ENCODE assay signal across 8 cellular contexts in the genomic region with DNA sequence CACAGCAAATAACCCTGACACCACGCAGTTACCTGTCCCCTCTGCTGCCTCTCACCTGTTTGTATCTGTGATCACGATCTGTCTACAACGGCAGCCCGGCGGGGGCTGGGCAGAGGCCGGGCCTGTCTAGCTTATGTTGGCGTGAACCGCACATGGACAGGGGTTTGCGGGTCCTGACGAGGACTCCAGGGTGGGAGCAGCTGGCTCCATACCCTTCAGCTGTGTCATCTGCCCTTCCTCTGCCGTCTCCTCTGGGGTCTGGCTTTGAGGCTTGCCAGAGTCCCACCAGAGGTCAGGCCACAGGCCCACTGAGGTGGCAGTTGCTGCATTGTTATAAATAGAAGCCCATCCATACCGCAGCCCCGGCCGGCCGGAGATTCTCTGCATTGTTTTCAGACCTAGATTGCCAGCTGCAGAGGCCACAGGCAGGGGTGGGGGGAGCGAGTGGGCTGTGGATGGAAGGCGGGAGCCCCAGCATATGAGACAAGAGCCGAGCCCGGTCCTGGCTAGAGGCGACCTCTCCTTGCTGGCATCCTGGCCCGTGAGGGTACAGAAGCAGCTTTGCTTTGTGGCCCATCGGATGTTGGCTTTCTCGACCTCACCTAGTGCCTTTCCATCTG. TPM values are rescaled to one million over a fixed set of nuclear protein-coding genes. Genes with fewer than 3 reads are reported as not detected.
DNase-seq lines count a peak whose midpoint lies in the region; TF ChIP-seq lines count a peak whose summit lies in the region.

No MANE protein-coding gene starts in this region.

- 75% methylated on average over 23 of the region's 23 CpGs for WGBS in ectodermal cell, 2 experiments

- no peaks in the 10 kb centered on the region for H3K79me2 ChIP-seq in MM.1S (ENCODE audit: low read length)

- H3K4me2 ChIP-seq in MM.1S (ENCODE audit: low read depth, low read length), result peak overlapping the region; percentile 77

- H3K27me3 Mint-ChIP-seq in MCF 10A (ENCODE audit: insufficient read depth, unreplicated experiment) (no peaks in the 10 kb centered on the region), nephron progenitor cell (ENCODE audit: low read depth, poor library complexity) (peaks cover 4% of the 10 kb centered on the region)

- no peak for TF ChIP-seq POLR2A in breast epithelium (IDR thresholded peaks at IDR 0.05)

- peak overlapping the region; percentile 67 for H3K9ac ChIP-seq in MM.1S (ENCODE audit: low read length)

- H3K9me2 ChIP-seq in MM.1S (replicated peaks; ENCODE audit: insufficient read depth, low read length), result no peaks in the 10 kb centered on the region

- H3K9me3 Mint-ChIP-seq in MCF 10A (ENCODE audit: unreplicated experiment) (no peaks in the 10 kb centered on the region), nephron progenitor cell (peaks cover 16% of the 10 kb centered on the region)

- H3K36me3 Mint-ChIP-seq in MCF 10A (ENCODE audit: insufficient read depth, unreplicated experiment) (peaks cover 6% of the 10 kb centered on the region), nephron progenitor cell (ENCODE audit: low read depth) (peaks cover 21% of the 10 kb centered on the region)

- TF ChIP-seq CTCF in breast epithelium (IDR thresholded peaks at IDR 0.05) (no peak), MCF 10A (IDR thresholded peaks at IDR 0.05; ENCODE audit: unreplicated experiment) (no peak), MM.1S (IDR thresholded peaks at IDR 0.05; ENCODE audit: low read length) (no peak), nephron progenitor cell (IDR thresholded peaks at IDR 0.05) (no peak), GM13977 (IDR thresholded peaks at IDR 0.05; ENCODE audit: extremely low read depth, insufficient read depth, missing control alignments) (no peak)

- H2AFZ ChIP-seq in MM.1S (ENCODE audit: low read length), result peak overlapping the region; percentile 40

- in situ Hi-C loops in GM13977 (cut with MboI; ENCODE audit: low pct_unique_long_range_greater_than_20kb, low sequenced_read_pairs, unreplicated experiment), result no loop called here

- H3K4me1 ChIP-seq in breast epithelium (peaks cover 0 to 4% of the 10 kb centered on the region in 2 donors), MM.1S (ENCODE audit: low read length) (peaks cover 25% of the 10 kb centered on the region), ectodermal cell (ENCODE audit: control insufficient read depth, insufficient read depth, low read length) (peaks cover 21% of the 10 kb centered on the region)

- intact Hi-C loops in breast epithelium (cut with DNase I; ENCODE audit: low total_unique reads) (no loop called here), MCF 10A (cut with micrococcal nuclease) (no loop called here)

- peak overlapping the region; percentile 29 to 52 for H3K27ac ChIP-seq in breast epithelium
- peak overlapping the region; percentile 91 for H3K27ac ChIP-seq in MM.1S (ENCODE audit: low read length)
- peak overlapping the region; percentile 60 for H3K27ac ChIP-seq in ectodermal cell (ENCODE audit: insufficient read depth, low read depth, low read length, poor library complexity, severe bottlenecking)

- peak overlapping the region in 2 of 3 donors; percentile 20 to 45 for H3K4me3 ChIP-seq in breast epithelium
- H3K4me3 ChIP-seq in MM.1S (ENCODE audit: low read length), result no peak overlapping the region
- no peak overlapping the region for H3K4me3 ChIP-seq in ectodermal cell (ENCODE audit: insufficient read depth, low read depth, low read length)

- H3K27ac Mint-ChIP-seq in MCF 10A (ENCODE audit: low read depth, unreplicated experiment), result no peak overlapping the region
- H3K27ac Mint-ChIP-seq in nephron progenitor cell, result peak overlapping the region; percentile 82

- no peaks in the 10 kb centered on the region for H4K20me1 ChIP-seq in MM.1S (ENCODE audit: insufficient read depth, low read length)

- no peaks in the 10 kb centered on the region for H3K27me3 ChIP-seq in breast epithelium
- no peaks in the 10 kb centered on the region for H3K27me3 ChIP-seq in MM.1S (replicated peaks; ENCODE audit: insufficient read depth, low read length)
- no peaks in the 10 kb centered on the region for H3K27me3 ChIP-seq in ectodermal cell (ENCODE audit: control insufficient read depth, insufficient read depth, low read length, poor library complexity, severe bottlenecking)

- H3K4me1 Mint-ChIP-seq in MCF 10A (ENCODE audit: insufficient read depth, unreplicated experiment) (no peaks in the 10 kb centered on the region), nephron progenitor cell (peaks cover 29% of the 10 kb centered on the region)

- BruUV-seq in MCF 10A (replicated peaks; lab: Mats Ljungman, UMichigan), result no TSS peak

- H3F3A ChIP-seq in MM.1S (ENCODE audit: insufficient read depth, low read length), result peaks cover 12% of the 10 kb centered on the region

- H3K4me3 Mint-ChIP-seq in MCF 10A (ENCODE audit: unreplicated experiment), result no peak overlapping the region
- no peak overlapping the region for H3K4me3 Mint-ChIP-seq in nephron progenitor cell

- no peaks in the 10 kb centered on the region for H3K9me3 ChIP-seq in breast epithelium
- no peaks in the 10 kb centered on the region for H3K9me3 ChIP-seq in MM.1S (replicated peaks; ENCODE audit: insufficient read depth, low read length)
- H3K9me3 ChIP-seq in ectodermal cell (ENCODE audit: control insufficient read depth, low read length), result no peaks in the 10 kb centered on the region

- POLR2A ChIA-PET in MCF 10A (lab: Yijun Ruan, JAX), result interaction anchor here (0.9 kb wide), 1 partner anchor 48 kb away, joined by 3 read pairs; no protein-coding TSS in a partner anchor

- CTCF ChIA-PET in MCF 10A (lab: Yijun Ruan, JAX), result no interaction called here

- DNase-seq in breast epithelium (ENCODE audit: low spot score in 2 of 2), result no peak
- no peak for DNase-seq in MCF 10A (ENCODE audit: unreplicated experiment)
- DNase-seq in MM.1S, result peak; percentile 83
- no peak for DNase-seq in nephron progenitor cell
- DNase-seq in GM13977 (ENCODE audit: low spot score), result no peak
- no peak for DNase-seq in cortex of kidney (lab: John Stamatoyannopoulos, UW)
- DNase-seq in AML-193 (lab: John Stamatoyannopoulos, UW), result no peak

- H3K36me3 ChIP-seq in breast epithelium (peaks cover 3% of the 10 kb centered on the region), MM.1S (replicated peaks; ENCODE audit: insufficient read depth, low read length) (no peaks in the 10 kb centered on the region), ectodermal cell (ENCODE audit: control insufficient read depth, insufficient read depth, low read length) (peaks cover 9% of the 10 kb centered on the region)

RNA-seq across cellular contexts. Expression of a gene that starts 37.8 kb away (rescaled TPM):
- total RNA-seq in breast epithelium (1 to 10 TPM; 1.6 to 3.7 (median 2.5) TPM), MCF 10A (2022) (0.40 and 0.54 TPM in 2 replicates)
- polyA plus RNA-seq in ectodermal cell (2013, experiment 1 of 4), result 2.7 TPM
- 2.0 TPM for polyA plus RNA-seq in ectodermal cell (2013, experiment 2 of 4)
- polyA plus RNA-seq in ectodermal cell (2013, experiment 3 of 4), result 2.1 TPM
- polyA plus RNA-seq in ectodermal cell (2013, experiment 4 of 4), result 2.8 TPM

RNA-seq across cellular contexts. Expression of a gene that starts 51.0 kb away (rescaled TPM):
- total RNA-seq in breast epithelium (10 to 100 TPM in 1 of 3 donors, 1 to 10 TPM in 2; 5.0 to 14.1 (median 9.3) TPM), MCF 10A (2022) (not detected in 2 replicates)
- 5.0 TPM for polyA plus RNA-seq in ectodermal cell (2013, experiment 1 of 4)
- 3.8 TPM for polyA plus RNA-seq in ectodermal cell (2013, experiment 2 of 4)
- 3.4 TPM for polyA plus RNA-seq in ectodermal cell (2013, experiment 3 of 4)
- polyA plus RNA-seq in ectodermal cell (2013, experiment 4 of 4), result 3.2 TPM

Comparison
In these comparisons a context has a peak if more than half of its experiments do, and no peak if none do; other contexts are left out.
1. H3K27ac ChIP-seq: peak in every context shown above with its lines; median percentile 91 in MM.1S; 60 in ectodermal cell; 40 in breast epithelium.
2. H3K4me3 ChIP-seq: peak in breast epithelium (2 of 3); none in MM.1S (single experiment) and ectodermal cell (single experiment).